ENCODE assay signal across 11 cellular contexts in genomic region chr2:97742381-97742847, GRCh38. TPM values are rescaled to one million over a fixed set of nuclear protein-coding genes. Genes with fewer than 3 reads are reported as not detected.
A peak's percentile ranks its signal among the peaks of the same experiment; 100 is the strongest.
DNase-seq lines count a peak whose midpoint lies in the region; ATAC-seq, FAIRE-seq and TF ChIP-seq lines count a peak whose summit lies in the region.
"Had no signal": no experiment of that assay in that cellular context is flagged by ENCODE, and none has a peak within 500 bp of the region (broad histone marks: within the 10 kb centered on the region; RNA-seq: fewer than 3 reads in every experiment).

No MANE protein-coding gene starts in this region.

- DNase-seq in activated CD4-positive, alpha-beta T cell treated with anti-CD3 and anti-CD28 coated beads for 48 hours, result peak; percentile 41
- no peak for DNase-seq in activated CD4-positive, alpha-beta T cell treated with anti-CD3 and anti-CD28 coated beads for 1 hour
- DNase-seq in RWPE2 (ENCODE audit: low spot score), result peak; percentile 44
- DNase-seq in mammary epithelial cell, result peak; percentile 32
- DNase-seq in natural killer cell, result peak; percentile 52
- DNase-seq in RCC 7860 (ENCODE audit: low spot score), result no peak
- no peak for DNase-seq in NCI-H2029 (lab: John Stamatoyannopoulos, UW)
- DNase-seq: adrenal gland had no signal

- no peak overlapping the region for H3K4me2 ChIP-seq in mammary epithelial cell (ENCODE audit: insufficient read depth, low read depth, low read length)

- no peak for TF ChIP-seq CTCF in RWPE2 (IDR thresholded peaks at IDR 0.05; ENCODE audit: poor library complexity, severe bottlenecking)
- TF ChIP-seq CTCF in mammary epithelial cell (conservative IDR thresholded peaks at IDR 0.05 in 1 of 2, IDR thresholded peaks at IDR 0.05 in 1 of 2; ENCODE audit: extremely low read depth in 1 of 2, insufficient read depth in 1 of 2, low read depth in 1 of 2, low read length in 2 of 2), result no peak
- no peak for TF ChIP-seq CTCF in natural killer cell (IDR thresholded peaks at IDR 0.05)

- no peaks in the 10 kb centered on the region for H3K9me3 ChIP-seq in RWPE2 (ENCODE audit: severe bottlenecking)
- no peaks in the 10 kb centered on the region for H3K9me3 ChIP-seq in mammary epithelial cell (replicated peaks; ENCODE audit: insufficient read depth, low read length)
- H3K9me3 ChIP-seq: adrenal gland had no signal

- 57% methylated on average over 4 of the region's 4 CpGs for WGBS in mammary epithelial cell (ENCODE audit: low coverage, missing lambda C conversion rate)

- H3K27me3 Mint-ChIP-seq in natural killer cell (ENCODE audit: low read depth in 2 of 2), result no peaks in the 10 kb centered on the region

- H3K4me3 Mint-ChIP-seq in natural killer cell, result peak overlapping the region; percentile 73

- FAIRE-seq in RCC 7860 (lab: Jason Lieb, UNC), result no peak
- FAIRE-seq: islet of Langerhans had no signal

- CTCF ChIA-PET in mammary epithelial cell (lab: Charles Lee; ENCODE audit: low non-redundant PET), result no interaction called here

- H3K36me3 Mint-ChIP-seq in natural killer cell, result no peaks in the 10 kb centered on the region

- no peaks in the 10 kb centered on the region for H3K9me3 Mint-ChIP-seq in natural killer cell

- H3K27me3 ChIP-seq in RWPE2 (ENCODE audit: insufficient read depth, poor library complexity, severe bottlenecking), result no peaks in the 10 kb centered on the region
- H3K27me3 ChIP-seq in mammary epithelial cell (ENCODE audit: insufficient read depth, low read length), result no peaks in the 10 kb centered on the region
- H3K27me3 ChIP-seq: adrenal gland had no signal

- no peak overlapping the region for H3K9ac ChIP-seq in mammary epithelial cell (ENCODE audit: insufficient read depth, low read length)
- H3K9ac ChIP-seq: parathyroid adenoma had no signal

- intact Hi-C loops in mammary epithelial cell (cut with micrococcal nuclease), result no loop called here
- intact Hi-C loops in natural killer cell (cut with micrococcal nuclease), result loop anchor here (10.0 kb wide), 1 partner anchor 892 kb away; no protein-coding TSS in a partner anchor

- H3K36me3 ChIP-seq in RWPE2 (ENCODE audit: low read depth), result no peaks in the 10 kb centered on the region
- no peaks in the 10 kb centered on the region for H3K36me3 ChIP-seq in mammary epithelial cell (ENCODE audit: insufficient read depth, low read length)
- H3K36me3 ChIP-seq: adrenal gland had no signal

- no TSS peak for BruUV-seq in mammary epithelial cell (replicated peaks; lab: Mats Ljungman, UMichigan)

- no peaks in the 10 kb centered on the region for H4K20me1 ChIP-seq in mammary epithelial cell (ENCODE audit: insufficient read depth, low read length)

- H3K27ac ChIP-seq in RWPE2 (ENCODE audit: poor library complexity, severe bottlenecking) (no peak overlapping the region), mammary epithelial cell (ENCODE audit: insufficient read depth, low read depth, low read length) (no peak overlapping the region)
- H3K27ac ChIP-seq: adrenal gland, parathyroid adenoma had no signal

- H3K27ac Mint-ChIP-seq in natural killer cell, result peak overlapping the region; percentile 80 to 94

- no peaks in the 10 kb centered on the region for H3K79me2 ChIP-seq in mammary epithelial cell (ENCODE audit: insufficient read depth, low read length)
- H3K79me2 ChIP-seq: parathyroid adenoma had no signal

- in situ Hi-C loops in mammary epithelial cell (cut with MboI; ENCODE audit: low sequenced_read_pairs in 2 of 2), result no loop called here

- ATAC-seq in RWPE2 (ENCODE audit: low read depth) (peak; percentile 75), natural killer cell (peak; percentile 54 to 70 (median 57)), GM21723 (IDR thresholded peaks at IDR 0.05; ENCODE audit: unreplicated experiment) (no peak)

- H3K4me3 ChIP-seq in RWPE2 (ENCODE audit: severe bottlenecking) (no peak overlapping the region), mammary epithelial cell (replicated peaks in 1 of 3; ENCODE audit: insufficient read depth in 1 of 3, low read depth in 2 of 3, low read length in 3 of 3) (no peak overlapping the region)
- H3K4me3 ChIP-seq: adrenal gland had no signal

- dilution Hi-C loops in mammary epithelial cell (cut with HindIII; ENCODE audit: low sequenced_read_pairs), result no loop called here

- H2AFZ ChIP-seq in mammary epithelial cell (ENCODE audit: low read depth, low read length), result no peak overlapping the region
- H2AFZ ChIP-seq: parathyroid adenoma had no signal

- H3K4me1 ChIP-seq in RWPE2 (ENCODE audit: insufficient read depth, poor library complexity, severe bottlenecking) (peaks cover 17% of the 10 kb centered on the region), mammary epithelial cell (ENCODE audit: insufficient read depth, low read length) (peaks cover 20% of the 10 kb centered on the region)
- H3K4me1 ChIP-seq: adrenal gland, parathyroid adenoma had no signal

- H3K4me1 Mint-ChIP-seq in natural killer cell, result peaks cover 81 to 88% of the 10 kb centered on the region in 2 donors

RNA-seq across cellular contexts. Expression of gene ZAP70, which starts 29.0 kb away (rescaled TPM):
- under 1 TPM in 1 of 2 donors, not detected in 1; 0.17 TPM for total RNA-seq in mammary epithelial cell
- 0.06 TPM for polyA plus RNA-seq in mammary epithelial cell
- not detected for polyA minus RNA-seq in mammary epithelial cell
- 1,000 to 10,000 TPM in 1 of 3 donors, 100 to 1,000 TPM in 2; 883 to 1,008 (median 954) TPM for total RNA-seq in natural killer cell

Comparison
In these comparisons a context has a peak if more than half of its experiments do, and no peak if none do; other contexts are left out.
1. DNase-seq: peak in activated CD4-positive, alpha-beta T cell treated with anti-CD3 and anti-CD28 coated beads for 48 hours (single experiment), RWPE2 (single experiment), mammary epithelial cell (single experiment) and natural killer cell (single experiment); none in activated CD4-positive, alpha-beta T cell treated with anti-CD3 and anti-CD28 coated beads for 1 hour (single experiment), RCC 7860 (single experiment) and NCI-H2029 (single experiment).
2. RNA of gene ZAP70, which starts 29.0 kb away (total RNA-seq): 883 to 1,008 TPM in natural killer cell; 0.17 TPM in mammary epithelial cell; every median in the first group is over 100 times any median in the second.